In the genomic region with DNA sequence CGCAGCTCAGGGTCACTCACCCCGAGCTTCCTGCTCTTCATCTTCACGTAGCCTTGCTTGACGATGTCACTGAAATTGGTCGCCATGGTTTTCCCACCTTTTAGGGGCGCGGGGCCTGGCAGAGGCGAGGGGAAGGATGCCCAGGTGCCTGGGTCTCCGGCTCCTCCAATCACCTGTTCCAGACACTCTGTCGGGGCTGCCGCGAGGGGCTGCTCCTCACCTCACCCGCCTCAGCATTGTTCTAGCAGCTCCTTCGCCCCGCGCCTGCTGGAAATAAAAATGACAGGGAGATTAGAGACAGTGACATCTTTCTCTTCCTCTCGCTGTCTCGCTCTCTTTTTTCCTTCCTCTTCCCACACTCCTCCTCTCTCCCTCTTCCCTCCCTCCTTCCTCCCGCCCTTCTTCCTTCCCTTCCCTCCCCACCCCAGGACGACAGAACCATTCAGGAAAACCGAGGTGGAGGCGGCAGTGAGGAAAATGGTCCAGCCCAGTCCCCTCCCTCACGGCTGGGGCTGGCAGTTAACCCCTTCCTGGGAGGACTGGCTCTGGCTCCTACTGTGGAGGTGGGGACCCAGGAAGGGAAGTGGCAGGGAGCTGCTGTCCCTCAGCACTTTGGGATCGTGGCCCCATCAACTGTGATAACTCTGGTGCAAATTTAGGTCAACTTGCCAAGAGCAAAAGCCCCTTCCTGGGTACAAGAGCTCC, we compare ENCODE assay signal across 1 cellular context.
A peak's percentile ranks its signal among the peaks of the same experiment; 100 is the strongest.
TF ChIP-seq lines count a peak whose summit lies in the region.

No MANE protein-coding gene starts in this region.

TF ChIP-seq in HepG2, 621 proteins besides CTCF, POLR2A, EP300 and RAD21 (continued from another document):
- TF ChIP-seq, protein P1, sequence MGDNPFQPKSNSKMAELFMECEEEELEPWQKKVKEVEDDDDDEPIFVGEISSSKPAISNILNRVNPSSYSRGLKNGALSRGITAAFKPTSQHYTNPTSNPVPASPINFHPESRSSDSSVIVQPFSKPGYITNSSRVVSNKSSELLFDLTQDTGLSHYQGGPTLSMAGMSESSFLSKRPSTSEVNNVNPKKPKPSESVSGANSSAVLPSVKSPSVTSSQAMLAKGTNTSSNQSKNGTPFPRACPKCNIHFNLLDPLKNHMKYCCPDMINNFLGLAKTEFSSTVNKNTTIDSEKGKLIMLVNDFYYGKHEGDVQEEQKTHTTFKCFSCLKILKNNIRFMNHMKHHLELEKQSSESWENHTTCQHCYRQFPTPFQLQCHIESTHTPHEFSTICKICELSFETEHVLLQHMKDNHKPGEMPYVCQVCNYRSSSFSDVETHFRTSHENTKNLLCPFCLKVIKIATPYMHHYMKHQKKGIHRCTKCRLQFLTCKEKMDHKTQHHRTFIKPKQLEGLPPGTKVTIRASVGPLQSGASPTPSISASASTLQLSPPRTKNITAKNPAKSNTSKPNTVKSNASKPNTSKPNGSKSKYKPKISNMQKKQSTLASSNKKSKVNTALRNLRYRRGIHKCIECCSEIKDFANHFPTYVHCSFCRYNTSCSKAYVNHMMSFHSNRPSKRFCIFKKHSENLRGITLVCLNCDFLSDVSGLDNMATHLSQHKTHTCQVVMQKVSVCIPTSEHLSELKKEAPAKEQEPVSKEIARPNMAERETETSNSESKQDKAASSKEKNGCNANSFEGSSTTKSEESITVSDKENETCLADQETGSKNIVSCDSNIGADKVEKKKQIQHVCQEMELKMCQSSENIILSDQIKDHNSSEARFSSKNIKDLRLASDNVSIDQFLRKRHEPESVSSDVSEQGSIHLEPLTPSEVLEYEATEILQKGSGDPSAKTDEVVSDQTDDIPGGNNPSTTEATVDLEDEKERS (CRISPR knock-in tag; IDR thresholded peaks at IDR 0.05), result peak; percentile 37; the same call in 1 of the 2 replicates
- TF ChIP-seq AKAP8 (CRISPR knock-in tag; IDR thresholded peaks at IDR 0.05) (peak; percentile 25; the same call in 1 of the 2 replicates), RFXAP (CRISPR knock-in tag; IDR thresholded peaks at IDR 0.05; ENCODE audit: borderline replicate concordance) (peak; percentile 11; the same call in 1 of the 2 replicates), SOX13 (IDR thresholded peaks at IDR 0.05) (0 out of 2 replicates have a peak, but pooled peaks have one; percentile 10), SOX13 (CRISPR knock-in tag; conservative IDR thresholded peaks at IDR 0.05 in 1 of 2, IDR thresholded peaks at IDR 0.05 in 1 of 2) (no peak; a peak in 1 of 4 replicates)
